ENCODE assay signal across 8 cellular contexts in the genomic region with DNA sequence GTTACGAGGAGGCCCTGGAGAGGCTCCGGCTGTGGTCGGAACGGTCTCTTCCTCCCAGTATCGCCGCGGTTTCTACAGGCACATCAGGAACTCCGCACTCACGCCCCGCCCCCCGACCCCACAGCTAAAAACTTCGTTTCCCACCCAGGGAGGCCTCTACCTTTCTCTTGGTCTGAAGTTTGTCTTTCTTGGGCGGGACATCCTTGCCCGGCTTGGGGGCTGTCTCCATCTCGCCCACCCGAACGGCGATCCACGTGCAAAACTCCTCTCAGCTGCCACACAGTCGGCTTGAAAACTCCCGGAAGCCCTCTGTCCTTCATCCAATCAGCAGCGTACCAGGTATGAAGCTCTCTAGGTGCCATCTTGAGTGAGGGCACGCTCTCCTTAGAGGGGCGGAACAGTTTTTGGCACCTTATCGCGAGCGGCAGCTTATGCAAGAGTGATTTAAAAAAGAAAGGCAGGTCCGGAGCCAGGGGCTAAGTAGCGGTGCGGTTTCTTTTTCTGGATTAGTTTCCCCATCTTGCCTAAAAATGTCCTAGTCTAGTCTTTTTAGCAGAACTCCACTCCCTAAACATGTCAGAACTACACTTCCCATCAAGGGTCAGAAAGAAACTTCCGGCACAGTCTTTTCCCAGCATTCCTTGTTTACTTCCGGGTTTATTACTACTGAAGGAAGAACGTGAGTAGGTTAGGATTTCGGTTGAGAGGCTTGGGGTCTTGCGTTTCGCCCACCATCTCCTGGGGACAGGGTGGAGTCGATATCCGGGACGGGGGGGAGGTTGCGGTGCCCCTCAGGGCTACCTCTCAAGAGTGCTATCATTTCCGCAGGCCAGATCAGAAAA.
A peak's percentile ranks its signal among the peaks of the same experiment; 100 is the strongest.
DNase-seq lines count a peak whose midpoint lies in the region; ATAC-seq and TF ChIP-seq lines count a peak whose summit lies in the region.

Gene PFDN6 (plus strand): TSS at position 660 of the 842 bp plus-strand sequence. CDS start 256 bp downstream, outside the sequence.
A gene with protein sequence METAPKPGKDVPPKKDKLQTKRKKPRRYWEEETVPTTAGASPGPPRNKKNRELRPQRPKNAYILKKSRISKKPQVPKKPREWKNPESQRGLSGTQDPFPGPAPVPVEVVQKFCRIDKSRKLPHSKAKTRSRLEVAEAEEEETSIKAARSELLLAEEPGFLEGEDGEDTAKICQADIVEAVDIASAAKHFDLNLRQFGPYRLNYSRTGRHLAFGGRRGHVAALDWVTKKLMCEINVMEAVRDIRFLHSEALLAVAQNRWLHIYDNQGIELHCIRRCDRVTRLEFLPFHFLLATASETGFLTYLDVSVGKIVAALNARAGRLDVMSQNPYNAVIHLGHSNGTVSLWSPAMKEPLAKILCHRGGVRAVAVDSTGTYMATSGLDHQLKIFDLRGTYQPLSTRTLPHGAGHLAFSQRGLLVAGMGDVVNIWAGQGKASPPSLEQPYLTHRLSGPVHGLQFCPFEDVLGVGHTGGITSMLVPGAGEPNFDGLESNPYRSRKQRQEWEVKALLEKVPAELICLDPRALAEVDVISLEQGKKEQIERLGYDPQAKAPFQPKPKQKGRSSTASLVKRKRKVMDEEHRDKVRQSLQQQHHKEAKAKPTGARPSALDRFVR (minus strand): TSS at position 298 of the 842 bp plus-strand sequence. CDS start 69 bp downstream, at position 229.

- TF ChIP-seq CTCF in astrocyte of the spinal cord (IDR thresholded peaks at IDR 0.05; ENCODE audit: low read depth, low read length) (no peak), retinal pigment epithelial cell (conservative IDR thresholded peaks at IDR 0.05; ENCODE audit: low read depth, low read length) (no peak)

- ATAC-seq in HG02981 (IDR thresholded peaks at IDR 0.05; ENCODE audit: unreplicated experiment): peak; percentile 80

- H3K4me3 ChIP-seq in astrocyte of the spinal cord (ENCODE audit: low read depth, low read length) (peak within 1 kb of the TSS; percentile 95), retinal pigment epithelial cell (ENCODE audit: low read length) (peak within 1 kb of the TSS; percentile 97)

- in situ Hi-C loops in astrocyte of the spinal cord (cut with HindIII; ENCODE audit: low sequenced_read_pairs): no loop called here

- DNase-seq in NK-92 treated with Interleukin-12 subunit alpha and Interleukin-12 subunit beta, amount 100 ng/mL, for 24 hours (lab: John Stamatoyannopoulos, UW): peak; percentile 66
- DNase-seq in NK-92 (lab: John Stamatoyannopoulos, UW; ENCODE audit: unreplicated experiment): no peak
- DNase-seq in NCI-H2029 (lab: John Stamatoyannopoulos, UW): peak; percentile 92
- DNase-seq in T-helper 22 cell (ENCODE audit: low read depth): peak; percentile 75
- DNase-seq in astrocyte of the spinal cord (ENCODE audit: low read depth, low spot score): peak; percentile 95
- DNase-seq in hypothalamus (lab: John Stamatoyannopoulos, UW): peak; percentile 44 to 100 (median 80)
- peak; percentile 54 for DNase-seq in retinal pigment epithelial cell (ENCODE audit: low read depth)
